23 cellular contexts compared by ENCODE assay signal in the genomic region with DNA sequence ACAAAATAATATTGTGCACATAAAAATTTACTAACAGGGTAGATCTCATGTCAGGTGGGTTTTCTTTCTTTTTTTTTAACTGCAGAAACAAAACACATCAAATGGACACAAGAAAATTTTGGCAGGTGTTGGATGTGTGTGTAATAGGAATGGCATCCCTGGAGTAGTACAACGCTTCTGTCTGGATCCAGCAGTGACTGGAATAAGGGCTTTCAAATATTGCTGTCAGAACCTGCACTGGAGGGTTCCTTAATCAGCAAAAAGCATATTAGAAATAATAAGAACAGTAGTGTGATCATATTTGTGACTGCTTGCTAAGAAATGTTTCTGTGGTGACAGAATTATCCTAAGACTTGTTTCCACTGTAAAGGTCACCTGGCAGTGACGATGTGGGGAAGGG. TPM values are rescaled to one million over a fixed set of nuclear protein-coding genes. Genes with fewer than 3 reads are reported as not detected.
DNase-seq lines count a peak whose midpoint lies in the region; ATAC-seq and TF ChIP-seq lines count a peak whose summit lies in the region.
"Had no signal": no experiment of that assay in that cellular context is flagged by ENCODE, and none has a peak within 500 bp of the region (broad histone marks: within the 10 kb centered on the region; RNA-seq: fewer than 3 reads in every experiment).

No MANE protein-coding gene starts in this region.

- H3K36me3 Mint-ChIP-seq in activated CD4-positive, alpha-beta T cell treated with anti-CD3 and anti-CD28 coated beads, Interleukin-2, amount 10 ng/mL, durations not matched to agents 24 days and 14 days (ENCODE audit: low read depth) = no peaks in the 10 kb centered on the region
- H3K36me3 Mint-ChIP-seq: CD8-positive, alpha-beta memory T cell had no signal

- DNase-seq in EH (ENCODE audit: low read depth) (peak; percentile 8), NCI-H226 (peak; percentile 79), cardiac fibroblast (ENCODE audit: low read depth in 2 of 2) (peak; percentile 46 to 68), myocyte (ENCODE audit: low read depth) (peak; percentile 26), tibial nerve (ENCODE audit: low spot score in 2 of 2) (no peak)
- no peak for DNase-seq in activated CD4-positive, alpha-beta T cell treated with anti-CD3 and anti-CD28 coated beads, Interleukin-2, amount 10 ng/mL, durations not matched to agents 24 days and 14 days
- DNase-seq: activated CD4-positive, CD25-positive, alpha-beta regulatory T cell; activated CD8-positive, alpha-beta T cell treated with anti-CD3 and anti-CD28 coated beads, Interleukin-2, amount 10 ng/mL, durations not matched to agents 7 days and 5 days; activated naive CD4-positive, alpha-beta T cell treated with anti-CD3 and anti-CD28 coated beads for 36 hours; activated T-cell treated with anti-CD3 and anti-CD28 coated beads, Interleukin-2, amount 50 U/mL, for 4 hours; aorta; CD8-positive, alpha-beta memory T cell; colonic mucosa; DMS79; Karpas-422; NCI-H1105 treated with DMSO at 0.1 percent for 48 hours; NCI-H524 treated with DMSO at 0.1 percent for 48 hours; posterior cingulate gyrus; small intestine; stimulated activated CD4-positive, alpha-beta T cell treated with anti-CD3 and anti-CD28 coated beads, Interleukin-4, amount 100 ng/mL, for 4 hours had no signal

- TF ChIP-seq EP300 in tibial nerve (IDR thresholded peaks at IDR 0.05) = no peak

- 51 to 60% methylated on average over 2 of the region's 2 CpGs for WGBS in tibial nerve, 2 donors

- H3K9me3 ChIP-seq in tibial nerve = no peaks in the 10 kb centered on the region
- H3K9me3 ChIP-seq: colonic mucosa had no signal

- no peak overlapping the region for H3K4me3 ChIP-seq in cardiac fibroblast (replicated peaks in 1 of 2; ENCODE audit: low read depth in 2 of 2, low read length in 2 of 2)
- H3K4me3 ChIP-seq in tibial nerve = no peak overlapping the region
- H3K4me3 ChIP-seq: colonic mucosa had no signal

- H3K36me3 ChIP-seq in tibial nerve = no peaks in the 10 kb centered on the region
- H3K36me3 ChIP-seq: colonic mucosa had no signal

- H3K27me3 Mint-ChIP-seq in activated CD4-positive, alpha-beta T cell treated with anti-CD3 and anti-CD28 coated beads, Interleukin-2, amount 10 ng/mL, durations not matched to agents 24 days and 14 days = peaks cover 5% of the 10 kb centered on the region

- TF ChIP-seq CTCF in cardiac fibroblast (IDR thresholded peaks at IDR 0.05; ENCODE audit: low read depth, low read length) (no peak), tibial nerve (IDR thresholded peaks at IDR 0.05) (no peak)

- H3K4me3 Mint-ChIP-seq in activated CD4-positive, alpha-beta T cell treated with anti-CD3 and anti-CD28 coated beads, Interleukin-2, amount 10 ng/mL, durations not matched to agents 24 days and 14 days = no peak overlapping the region
- H3K4me3 Mint-ChIP-seq: activated CD8-positive, alpha-beta T cell treated with anti-CD3 and anti-CD28 coated beads, Interleukin-2, amount 10 ng/mL, durations not matched to agents 7 days and 5 days; activated naive CD4-positive, alpha-beta T cell treated with anti-CD3 and anti-CD28 coated beads for 36 hours; activated T-cell treated with anti-CD3 and anti-CD28 coated beads, Interleukin-2, amount 50 U/mL, for 4 hours; CD8-positive, alpha-beta memory T cell; T-helper 2 cell treated with Interferon-gamma antibody and Interleukin-4, amounts not matched to agents 5 μg/mL and 100 μg/mL, for 36 hours had no signal

- no peak overlapping the region for H3K27ac ChIP-seq in tibial nerve
- H3K27ac ChIP-seq: colonic mucosa had no signal

- intact Hi-C loops in activated CD4-positive, alpha-beta T cell treated with anti-CD3 and anti-CD28 coated beads, Interleukin-2, amount 10 ng/mL, durations not matched to agents 24 days and 14 days (cut with micrococcal nuclease) = no loop called here

- no peak for ATAC-seq in HG02870 (IDR thresholded peaks at IDR 0.05; ENCODE audit: unreplicated experiment)
- no peak for ATAC-seq in GM21447 (IDR thresholded peaks at IDR 0.05; ENCODE audit: unreplicated experiment)
- ATAC-seq: activated CD8-positive, alpha-beta T cell treated with anti-CD3 and anti-CD28 coated beads, Interleukin-2, amount 10 ng/mL, durations not matched to agents 7 days and 5 days; activated T-cell treated with anti-CD3 and anti-CD28 coated beads, Interleukin-2, amount 50 U/mL, for 4 hours had no signal

- no peaks in the 10 kb centered on the region for H3K27me3 ChIP-seq in tibial nerve
- H3K27me3 ChIP-seq: colonic mucosa had no signal

- H3K9me3 Mint-ChIP-seq in activated CD4-positive, alpha-beta T cell treated with anti-CD3 and anti-CD28 coated beads, Interleukin-2, amount 10 ng/mL, durations not matched to agents 24 days and 14 days = no peaks in the 10 kb centered on the region
- H3K9me3 Mint-ChIP-seq: activated naive CD4-positive, alpha-beta T cell treated with anti-CD3 and anti-CD28 coated beads for 36 hours; activated T-cell treated with anti-CD3 and anti-CD28 coated beads, Interleukin-2, amount 50 U/mL, for 4 hours; T-helper 2 cell treated with Interferon-gamma antibody and Interleukin-4, amounts not matched to agents 5 μg/mL and 100 μg/mL, for 36 hours had no signal

- H3K27ac Mint-ChIP-seq in activated CD4-positive, alpha-beta T cell treated with anti-CD3 and anti-CD28 coated beads, Interleukin-2, amount 10 ng/mL, durations not matched to agents 24 days and 14 days = no peak overlapping the region
- H3K27ac Mint-ChIP-seq: activated CD8-positive, alpha-beta T cell treated with anti-CD3 and anti-CD28 coated beads, Interleukin-2, amount 10 ng/mL, durations not matched to agents 7 days and 5 days; activated naive CD4-positive, alpha-beta T cell treated with anti-CD3 and anti-CD28 coated beads for 36 hours; CD8-positive, alpha-beta memory T cell; T-helper 2 cell treated with Interferon-gamma antibody and Interleukin-4, amounts not matched to agents 5 μg/mL and 100 μg/mL, for 36 hours had no signal

- H3K4me1 Mint-ChIP-seq in activated CD4-positive, alpha-beta T cell treated with anti-CD3 and anti-CD28 coated beads, Interleukin-2, amount 10 ng/mL, durations not matched to agents 24 days and 14 days = peaks cover 15% of the 10 kb centered on the region

- TF ChIP-seq POLR2A in tibial nerve (IDR thresholded peaks at IDR 0.05) = no peak

- H3K4me1 ChIP-seq in tibial nerve = peaks cover 0 to 5% (median 0%) of the 10 kb centered on the region in 4 donors
- H3K4me1 ChIP-seq: colonic mucosa had no signal

RNA-seq across cellular contexts. Expression of gene CREG2, which starts 30.8 kb away (rescaled TPM):
- total RNA-seq in myocyte (1.5 and 6.9 TPM in 2 replicates), tibial nerve (not detected)
- polyA plus RNA-seq in myocyte (2012) = 0.62 TPM
- not detected in 2 replicates for total RNA-seq in activated CD4-positive, alpha-beta T cell treated with anti-CD3 and anti-CD28 coated beads, Interleukin-2, amount 10 ng/mL, durations not matched to agents 24 days and 14 days
- total RNA-seq: activated CD8-positive, alpha-beta T cell treated with anti-CD3 and anti-CD28 coated beads, Interleukin-2, amount 10 ng/mL, durations not matched to agents 7 days and 5 days; activated naive CD4-positive, alpha-beta T cell treated with anti-CD3 and anti-CD28 coated beads for 36 hours; activated T-cell treated with anti-CD3 and anti-CD28 coated beads, Interleukin-2, amount 50 U/mL, for 4 hours; CD8-positive, alpha-beta memory T cell had no signal
- polyA plus RNA-seq: aorta; CD8-positive, alpha-beta memory T cell had no signal

RNA-seq across cellular contexts. Expression of gene RNF149, which starts 48.0 kb away (rescaled TPM):
- total RNA-seq in myocyte = 32.3 and 40.8 TPM in 2 replicates
- 22.3 TPM for polyA plus RNA-seq in myocyte (2012)
- 40.3 and 40.7 TPM in 2 replicates for total RNA-seq in activated CD4-positive, alpha-beta T cell treated with anti-CD3 and anti-CD28 coated beads, Interleukin-2, amount 10 ng/mL, durations not matched to agents 24 days and 14 days
- total RNA-seq in tibial nerve = 100 to 1,000 TPM in 1 of 4 donors, 10 to 100 TPM in 3; 61.0 to 108 (median 67.3) TPM

Comparison
In these comparisons a context has a peak if more than half of its experiments do, and no peak if none do; other contexts are left out.
1. DNase-seq: peak in EH (single experiment), NCI-H226 (single experiment), cardiac fibroblast (2 of 2) and myocyte (single experiment); none in activated CD4-positive, alpha-beta T cell treated with anti-CD3 and anti-CD28 coated beads, Interleukin-2, amount 10 ng/mL, durations not matched to agents 24 days and 14 days (single experiment) and tibial nerve (0 of 2).